In the genomic region with DNA sequence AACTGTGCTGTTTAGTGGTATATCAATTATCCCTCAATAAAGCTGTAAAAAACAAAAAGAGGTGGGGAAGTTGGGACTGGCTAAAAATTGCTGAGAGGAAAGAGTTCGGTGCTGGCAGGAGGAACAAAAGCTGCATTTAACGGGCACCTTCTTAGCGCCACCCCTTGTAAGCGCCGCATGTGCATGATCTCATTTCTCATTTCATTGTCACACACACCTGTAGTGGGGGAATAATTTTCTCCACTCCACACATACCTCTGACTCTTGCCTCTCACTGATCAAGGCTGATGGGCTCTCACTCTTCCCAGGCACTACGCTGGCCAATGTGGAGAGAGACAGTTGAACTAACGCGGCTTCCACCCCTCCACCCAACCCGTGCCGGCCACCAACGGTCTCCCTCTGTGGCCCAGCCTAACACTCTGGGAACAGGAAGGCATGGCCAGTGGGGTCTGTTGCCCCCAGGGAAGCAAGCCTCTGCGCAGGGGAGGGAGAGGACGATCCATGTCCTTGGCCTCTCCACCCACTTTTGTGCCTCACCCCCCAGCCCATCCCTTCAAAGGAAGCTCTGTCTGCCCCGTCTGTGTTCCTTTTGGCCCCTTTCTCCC, we compare ENCODE assay signal across 19 cellular contexts.
"Had no signal": no experiment of that assay in that cellular context is flagged by ENCODE, and none has a peak within 500 bp of the region (broad histone marks: within the 10 kb centered on the region; RNA-seq: fewer than 3 reads in every experiment).

No MANE protein-coding gene starts in this region.

- DNase-seq: activated CD4-positive, alpha-beta T cell treated with anti-CD3 and anti-CD28 coated beads, Interleukin-2, amount 50 U/mL, for 48 hours; activated naive CD4-positive, alpha-beta T cell; activated naive CD8-positive, alpha-beta T cell treated with anti-CD3 and anti-CD28 coated beads for 36 hours; amniotic stem cell; erythroblast; foreskin melanocyte; hypothalamus; left colon; stimulated activated CD4-positive, alpha-beta T cell treated with anti-CD3 and anti-CD28 coated beads, Interleukin-4, amount 100 ng/mL, for 4 hours; stimulated activated naive B cell treated with anti-CD40 and anti-IgM and Interleukin-4, amounts not matched to agents 10 μg/mL and 1 μg/mL and 100 μg/mL, for 72 hours had no signal

- H3K4me1 ChIP-seq: parathyroid adenoma had no signal

- H3K9me3 Mint-ChIP-seq: activated naive CD8-positive, alpha-beta T cell treated with anti-CD3 and anti-CD28 coated beads for 36 hours; T-helper 2 cell treated with Interferon-gamma antibody and Interleukin-4, amounts not matched to agents 5 μg/mL and 100 μg/mL, for 36 hours had no signal

- H3K79me2 ChIP-seq: parathyroid adenoma had no signal

- H3K27me3 ChIP-seq: upper lobe of left lung had no signal

- H2AFZ ChIP-seq: parathyroid adenoma had no signal

- H3K4me1 Mint-ChIP-seq: activated naive CD8-positive, alpha-beta T cell treated with anti-CD3 and anti-CD28 coated beads for 36 hours had no signal

- H3K4me3 ChIP-seq: dorsolateral prefrontal cortex, thoracic aorta, upper lobe of left lung had no signal

- H3K36me3 Mint-ChIP-seq: activated naive CD8-positive, alpha-beta T cell treated with anti-CD3 and anti-CD28 coated beads for 36 hours; stimulated activated naive B cell treated with anti-CD40 and anti-IgM and Interleukin-4, amounts not matched to agents 10 μg/mL and 1 μg/mL and 100 μg/mL, for 72 hours had no signal

- H3K27ac ChIP-seq: dorsolateral prefrontal cortex, neutrophil, parathyroid adenoma, thoracic aorta, upper lobe of left lung had no signal

- H3K36me3 ChIP-seq: neutrophil, thoracic aorta, upper lobe of left lung had no signal

- H3K27ac Mint-ChIP-seq: activated naive CD8-positive, alpha-beta T cell treated with anti-CD3 and anti-CD28 coated beads for 36 hours; stimulated activated naive B cell treated with anti-CD40 and anti-IgM and Interleukin-4, amounts not matched to agents 10 μg/mL and 1 μg/mL and 100 μg/mL, for 72 hours; T-helper 2 cell treated with Interferon-gamma antibody and Interleukin-4, amounts not matched to agents 5 μg/mL and 100 μg/mL, for 36 hours had no signal

- H3K9ac ChIP-seq: parathyroid adenoma had no signal

- H3K9me3 ChIP-seq: neutrophil, thoracic aorta, upper lobe of left lung had no signal

- FAIRE-seq: colon, TTC549 had no signal

- ATAC-seq: left colon; sciatic nerve; stimulated activated naive B cell treated with anti-CD40 and anti-IgM and Interleukin-4, amounts not matched to agents 10 μg/mL and 1 μg/mL and 100 μg/mL, for 72 hours had no signal

- H3K4me3 Mint-ChIP-seq: activated naive CD8-positive, alpha-beta T cell treated with anti-CD3 and anti-CD28 coated beads for 36 hours; stimulated activated naive B cell treated with anti-CD40 and anti-IgM and Interleukin-4, amounts not matched to agents 10 μg/mL and 1 μg/mL and 100 μg/mL, for 72 hours; T-helper 2 cell treated with Interferon-gamma antibody and Interleukin-4, amounts not matched to agents 5 μg/mL and 100 μg/mL, for 36 hours had no signal
